1 cellular context compared by ENCODE assay signal in genomic region chr2:155766342-155767115, GRCh38.
TF ChIP-seq lines count a peak whose summit lies in the region.

No MANE protein-coding gene starts in this region.

TF ChIP-seq in HepG2, 621 proteins besides CTCF, POLR2A, EP300 and RAD21 (continued from another document):
- TF ChIP-seq ZSCAN31 (CRISPR knock-in tag; IDR thresholded peaks at IDR 0.05; ENCODE audit: low read depth) (no peak), KAT2B (IDR thresholded peaks at IDR 0.05; ENCODE audit: borderline replicate concordance, low read depth, low read length) (no peak), ZFP41 (CRISPR knock-in tag; IDR thresholded peaks at IDR 0.05; ENCODE audit: borderline replicate concordance) (no peak), ZNF883 (CRISPR knock-in tag; IDR thresholded peaks at IDR 0.05; ENCODE audit: not compliant biosample characterization) (no peak), REXO4 (CRISPR knock-in tag; IDR thresholded peaks at IDR 0.05; ENCODE audit: borderline replicate concordance) (no peak), KLF11 (CRISPR knock-in tag; IDR thresholded peaks at IDR 0.05) (no peak), ZNF264 (CRISPR knock-in tag; IDR thresholded peaks at IDR 0.05) (no peak)
